Comparison of ENCODE assay signal across 25 cellular contexts in genomic region chr10:132974249-132974796, GRCh38. TPM values are rescaled to one million over a fixed set of nuclear protein-coding genes. Genes with fewer than 3 reads are reported as not detected.
A peak's percentile ranks its signal among the peaks of the same experiment; 100 is the strongest.
DNase-seq lines count a peak whose midpoint lies in the region; ATAC-seq, FAIRE-seq and TF ChIP-seq lines count a peak whose summit lies in the region.
"Had no signal": no experiment of that assay in that cellular context is flagged by ENCODE, and none has a peak within 500 bp of the region (broad histone marks: within the 10 kb centered on the region; RNA-seq: fewer than 3 reads in every experiment).

No MANE protein-coding gene starts in this region.

- no peak overlapping the region for H3K27ac ChIP-seq in SK-N-SH (ENCODE audit: low read depth in 2 of 2, low read length in 1 of 2)
- no peak overlapping the region for H3K27ac ChIP-seq in neuronal stem cell (replicated peaks; ENCODE audit: low read length)
- H3K27ac ChIP-seq: A549, transverse colon had no signal

- H3K27me3 Mint-ChIP-seq in CD14-positive monocyte (ENCODE audit: low read depth in 3 of 3) = peaks cover 5 to 36% (median 10%) of the 10 kb centered on the region in 3 donors
- H3K27me3 Mint-ChIP-seq in activated T-cell treated with anti-CD3 and anti-CD28 coated beads, Interleukin-2, amount 50 U/mL, for 72 hours (ENCODE audit: low read depth) = peaks cover 15% of the 10 kb centered on the region

- 68% methylated on average over 25 of the region's 29 CpGs for WGBS in SK-N-SH (ENCODE audit: low lambda C conversion rate)
- no CpG with 5 or more reads among the region's 29 CpGs for WGBS in neuronal stem cell (ENCODE audit: extremely low coverage in 2 of 2, insufficient read length in 2 of 2, insufficient replicate concordance in 1 of 2), 2 donors

- peak overlapping the region; percentile 80 for H2BK15ac ChIP-seq in neuronal stem cell (ENCODE audit: low read length)

- H2BK5ac ChIP-seq in neuronal stem cell (ENCODE audit: low read length) = no peak overlapping the region

- peaks cover 0 to 5% of the 10 kb centered on the region in 2 experiments; a peak in 1 of 4 replicates for H3K4me1 ChIP-seq in SK-N-SH (ENCODE audit: control insufficient read depth in 1 of 2, insufficient read depth in 2 of 2, low read depth in 1 of 2, low read length in 1 of 2)
- peaks cover 0 to 16% of the 10 kb centered on the region in 2 donors for H3K4me1 ChIP-seq in neuronal stem cell (ENCODE audit: control insufficient read depth in 2 of 2, insufficient read depth in 1 of 2, low read depth in 1 of 2, low read length in 2 of 2)
- H3K4me1 ChIP-seq: A549, transverse colon had no signal

- H2AK5ac ChIP-seq in neuronal stem cell (ENCODE audit: low read depth, low read length) = peak overlapping the region; percentile 76

- TF ChIP-seq EP300 in SK-N-SH (IDR thresholded peaks at IDR 0.05; ENCODE audit: borderline replicate concordance in 1 of 2, low read depth in 1 of 2, low read length in 1 of 2) = no peak

- H3K14ac ChIP-seq in neuronal stem cell (ENCODE audit: low read length) = peak overlapping the region; percentile 17

- H4K20me1 ChIP-seq in SK-N-SH (ENCODE audit: insufficient read depth) = no peaks in the 10 kb centered on the region

- ATAC-seq in SK-N-SH treated with all-trans-retinoic acid at 6 μM for 48 hours (no peak), GM21447 (IDR thresholded peaks at IDR 0.05; ENCODE audit: unreplicated experiment) (no peak)
- ATAC-seq in activated T-cell treated with anti-CD3 and anti-CD28 coated beads, Interleukin-2, amount 50 U/mL, for 72 hours (replicated peaks in 1 of 2) = no peak
- ATAC-seq: GM23338, left lobe of liver had no signal

- peak; percentile 29 for DNase-seq in SK-N-SH
- peak; percentile 33 for DNase-seq in CD14-positive monocyte (ENCODE audit: low spot score)
- peak; percentile 14 for DNase-seq in SW480 (ENCODE audit: low spot score)
- DNase-seq in neuronal stem cell (ENCODE audit: low spot score) = no peak
- DNase-seq in D721Med (ENCODE audit: insufficient read length, low spot score) = no peak
- no peak for DNase-seq in activated T-cell treated with anti-CD3 and anti-CD28 coated beads, Interleukin-2, amount 50 U/mL, for 72 hours
- DNase-seq: activated CD4-positive, alpha-beta T cell treated with anti-CD3 and anti-CD28 coated beads, Interleukin-2, amount 50 U/mL, for 48 hours; activated T-cell treated with anti-CD3 and anti-CD28 coated beads for 4 hours; EL; foreskin fibroblast; Karpas-422; NCI-H187 treated with DMSO at 0.1 percent for 48 hours; stimulated activated CD4-positive, alpha-beta T cell treated with anti-CD3 and anti-CD28 coated beads, Interleukin-2, amount 100 ng/mL, for 48 hours; T-helper 9 cell; transverse colon had no signal

- no peak for FAIRE-seq in D721Med (lab: Jason Lieb, UNC)
- FAIRE-seq: A549, RCC 7860 had no signal

- H3K4me3 Mint-ChIP-seq in CD14-positive monocyte = no peak overlapping the region
- H3K4me3 Mint-ChIP-seq in activated T-cell treated with anti-CD3 and anti-CD28 coated beads, Interleukin-2, amount 50 U/mL, for 72 hours = no peak overlapping the region
- H3K4me3 Mint-ChIP-seq: activated naive CD4-positive, alpha-beta T cell treated with anti-CD3 and anti-CD28 coated beads, Interleukin-2, amount 50 U/mL, for 24 hours; B cell; GM23338; stimulated activated naive CD8-positive, alpha-beta T cell treated with anti-CD3 and anti-CD28 coated beads, Interleukin-15, Interleukin-2, amounts not matched to agents 100 ng/mL and 50 ng/mL, for 24 hours had no signal

- H3F3A ChIP-seq in SK-N-SH (replicated peaks; ENCODE audit: insufficient read depth) = no peaks in the 10 kb centered on the region

- CTCF ChIA-PET in SK-N-SH (lab: Yijun Ruan, JAX) = no interaction called here

- H3K4me1 Mint-ChIP-seq in CD14-positive monocyte = no peaks in the 10 kb centered on the region
- H3K4me1 Mint-ChIP-seq in activated T-cell treated with anti-CD3 and anti-CD28 coated beads, Interleukin-2, amount 50 U/mL, for 72 hours (ENCODE audit: low read depth) = no peaks in the 10 kb centered on the region
- H3K4me1 Mint-ChIP-seq: activated naive CD4-positive, alpha-beta T cell treated with anti-CD3 and anti-CD28 coated beads, Interleukin-2, amount 50 U/mL, for 24 hours; B cell had no signal

- H3K9me2 ChIP-seq in SK-N-SH = no peaks in the 10 kb centered on the region

- H3K4ac ChIP-seq in neuronal stem cell (ENCODE audit: low read length) = no peak overlapping the region

- peaks cover 0 to 5% (median 0%) of the 10 kb centered on the region in 7 donors for H3K9me3 Mint-ChIP-seq in CD14-positive monocyte
- H3K9me3 Mint-ChIP-seq in activated T-cell treated with anti-CD3 and anti-CD28 coated beads, Interleukin-2, amount 50 U/mL, for 72 hours = no peaks in the 10 kb centered on the region
- H3K9me3 Mint-ChIP-seq: activated naive CD4-positive, alpha-beta T cell treated with anti-CD3 and anti-CD28 coated beads, Interleukin-2, amount 50 U/mL, for 24 hours; GM23338; stimulated activated naive CD8-positive, alpha-beta T cell treated with anti-CD3 and anti-CD28 coated beads, Interleukin-15, Interleukin-2, amounts not matched to agents 100 ng/mL and 50 ng/mL, for 24 hours had no signal

- H3K4me3 ChIP-seq in SK-N-SH (ENCODE audit: low read depth in 2 of 2, low read length in 1 of 2) = no peak overlapping the region
- H3K4me3 ChIP-seq in neuronal stem cell (ENCODE audit: low read length in 2 of 2) = no peak overlapping the region
- H3K4me3 ChIP-seq: A549, GM23338, smooth muscle cell, transverse colon had no signal

- H2AFZ ChIP-seq in SK-N-SH (ENCODE audit: low read depth) = no peak overlapping the region
- H2AFZ ChIP-seq in neuronal stem cell (ENCODE audit: low read length) = no peak overlapping the region
- H2AFZ ChIP-seq: GM23338 had no signal

- no peaks in the 10 kb centered on the region for H3K9me3 ChIP-seq in SK-N-SH
- peaks cover 7 to 9% of the 10 kb centered on the region in 2 donors for H3K9me3 ChIP-seq in neuronal stem cell (replicated peaks in 1 of 2; ENCODE audit: control insufficient read depth in 2 of 2, insufficient read depth in 1 of 2, low read depth in 1 of 2, low read length in 2 of 2)
- H3K9me3 ChIP-seq: A549, transverse colon had no signal

- H4K91ac ChIP-seq in neuronal stem cell (ENCODE audit: low read depth, low read length, poor library complexity) = peak overlapping the region; percentile 22

- peak overlapping the region; percentile 66 for H3K18ac ChIP-seq in neuronal stem cell (ENCODE audit: low read length)

- no peaks in the 10 kb centered on the region for H3K79me1 ChIP-seq in neuronal stem cell (ENCODE audit: low read depth, low read length)

- peak overlapping the region; percentile 82 for H2BK12ac ChIP-seq in neuronal stem cell (ENCODE audit: low read length)

- H3K79me2 ChIP-seq in SK-N-SH (ENCODE audit: insufficient read depth) = no peaks in the 10 kb centered on the region

- no peaks in the 10 kb centered on the region for H3K36me3 Mint-ChIP-seq in CD14-positive monocyte
- H3K36me3 Mint-ChIP-seq in activated T-cell treated with anti-CD3 and anti-CD28 coated beads, Interleukin-2, amount 50 U/mL, for 72 hours (ENCODE audit: insufficient read depth in 2 of 2) = no peaks in the 10 kb centered on the region
- H3K36me3 Mint-ChIP-seq: activated naive CD4-positive, alpha-beta T cell treated with anti-CD3 and anti-CD28 coated beads, Interleukin-2, amount 50 U/mL, for 24 hours had no signal

- no peak for TF ChIP-seq RAD21 in SK-N-SH (IDR thresholded peaks at IDR 0.05; ENCODE audit: low read length)

- H2BK120ac ChIP-seq in neuronal stem cell (ENCODE audit: low read depth, low read length) = no peak overlapping the region

- H3K36me3 ChIP-seq in SK-N-SH (replicated peaks in 1 of 2; ENCODE audit: control insufficient read depth in 1 of 2, insufficient read depth in 2 of 2, low read length in 1 of 2) = no peaks in the 10 kb centered on the region
- H3K36me3 ChIP-seq in neuronal stem cell (replicated peaks in 1 of 2; ENCODE audit: control insufficient read depth in 2 of 2, insufficient read depth in 2 of 2, low read length in 2 of 2) = no peaks in the 10 kb centered on the region
- H3K36me3 ChIP-seq: transverse colon had no signal

- no peak overlapping the region for H3K4me2 ChIP-seq in SK-N-SH
- H3K4me2 ChIP-seq in neuronal stem cell (ENCODE audit: insufficient read depth, low read length, poor library complexity, severe bottlenecking) = no peak overlapping the region
- H3K4me2 ChIP-seq: A549, GM23338, smooth muscle cell had no signal

- H3K27me3 ChIP-seq in SK-N-SH (ENCODE audit: insufficient read depth) (no peaks in the 10 kb centered on the region), neuronal stem cell (ENCODE audit: control insufficient read depth in 3 of 3, insufficient read depth in 3 of 3, low read depth in 1 of 3, low read length in 3 of 3) (peaks cover 0 to 72% (median 1%) of the 10 kb centered on the region in 3 experiments)

- TF ChIP-seq CTCF in SK-N-SH (IDR thresholded peaks at IDR 0.05) (no peak), CD14-positive monocyte (IDR thresholded peaks at IDR 0.05) (no peak), D721Med (IDR thresholded peaks at IDR 0.05; ENCODE audit: insufficient read depth, missing control alignments) (no peak)

- POLR2A ChIA-PET in SK-N-SH (lab: Yijun Ruan, JAX) = no interaction called here

- intact Hi-C loops in CD14-positive monocyte (cut with micrococcal nuclease) = no loop called here

- no peak overlapping the region for H4K8ac ChIP-seq in neuronal stem cell (ENCODE audit: low read depth, low read length)

- H3K27ac Mint-ChIP-seq in CD14-positive monocyte = no peak overlapping the region
- H3K27ac Mint-ChIP-seq in activated T-cell treated with anti-CD3 and anti-CD28 coated beads, Interleukin-2, amount 50 U/mL, for 72 hours = no peak overlapping the region
- H3K27ac Mint-ChIP-seq: activated naive CD4-positive, alpha-beta T cell treated with anti-CD3 and anti-CD28 coated beads, Interleukin-2, amount 50 U/mL, for 24 hours; B cell; GM23338; stimulated activated naive CD8-positive, alpha-beta T cell treated with anti-CD3 and anti-CD28 coated beads, Interleukin-15, Interleukin-2, amounts not matched to agents 100 ng/mL and 50 ng/mL, for 24 hours had no signal

- H3K9ac ChIP-seq in SK-N-SH (no peak overlapping the region), neuronal stem cell (ENCODE audit: low read depth, low read length, poor library complexity) (no peak overlapping the region)

- peak overlapping the region; percentile 8 for H3K23ac ChIP-seq in neuronal stem cell (ENCODE audit: low read depth, low read length, poor library complexity)

TF ChIP-seq in SK-N-SH, 30 proteins besides CTCF, POLR2A, EP300 and RAD21 (continues in another document):
- TF ChIP-seq JUND (IDR thresholded peaks at IDR 0.05) = no peak

TF ChIP-seq in SK-N-SH treated with all-trans-retinoic acid at 6 μM for 48 hours, 23 proteins besides CTCF, POLR2A, EP300 and RAD21 (continues in another document):
- TF ChIP-seq BACH2 (CRISPR knock-in tag; IDR thresholded peaks at IDR 0.05; ENCODE audit: borderline replicate concordance) = no peak

RNA-seq across cellular contexts. Expression of gene CFAP46, which starts 32.0 kb away (rescaled TPM):
- polyA plus RNA-seq in SK-N-SH (2012; rRNA removed) (3.9 and 4.9 TPM in 2 replicates), CD14-positive monocyte (not detected)
- 3.8 and 4.1 TPM in 2 replicates for polyA plus RNA-seq in SK-N-SH (2012; cell fraction: cytosol; rRNA removed)
- 9.4 and 11.4 TPM in 2 replicates for polyA plus RNA-seq in SK-N-SH (2012; cell fraction: nucleus; rRNA removed)
- polyA plus RNA-seq in neuronal stem cell (2013, experiment 1 of 2) = 1.5 TPM
- 1.4 TPM for polyA plus RNA-seq in neuronal stem cell (2013, experiment 2 of 2)
- total RNA-seq in activated T-cell treated with anti-CD3 and anti-CD28 coated beads, Interleukin-2, amount 50 U/mL, for 72 hours = under 1 TPM; 0.16 to 0.26 TPM
- total RNA-seq: B cell, transverse colon had no signal

Comparison
In these comparisons a context has a peak if more than half of its experiments do, and no peak if none do; other contexts are left out.
1. DNase-seq: peak in SK-N-SH (single experiment), CD14-positive monocyte (single experiment) and SW480 (single experiment); none in neuronal stem cell (single experiment), D721Med (single experiment) and activated T-cell treated with anti-CD3 and anti-CD28 coated beads, Interleukin-2, amount 50 U/mL, for 72 hours (0 of 2).